Comparison of ENCODE assay signal across 8 cellular contexts in the genomic region with DNA sequence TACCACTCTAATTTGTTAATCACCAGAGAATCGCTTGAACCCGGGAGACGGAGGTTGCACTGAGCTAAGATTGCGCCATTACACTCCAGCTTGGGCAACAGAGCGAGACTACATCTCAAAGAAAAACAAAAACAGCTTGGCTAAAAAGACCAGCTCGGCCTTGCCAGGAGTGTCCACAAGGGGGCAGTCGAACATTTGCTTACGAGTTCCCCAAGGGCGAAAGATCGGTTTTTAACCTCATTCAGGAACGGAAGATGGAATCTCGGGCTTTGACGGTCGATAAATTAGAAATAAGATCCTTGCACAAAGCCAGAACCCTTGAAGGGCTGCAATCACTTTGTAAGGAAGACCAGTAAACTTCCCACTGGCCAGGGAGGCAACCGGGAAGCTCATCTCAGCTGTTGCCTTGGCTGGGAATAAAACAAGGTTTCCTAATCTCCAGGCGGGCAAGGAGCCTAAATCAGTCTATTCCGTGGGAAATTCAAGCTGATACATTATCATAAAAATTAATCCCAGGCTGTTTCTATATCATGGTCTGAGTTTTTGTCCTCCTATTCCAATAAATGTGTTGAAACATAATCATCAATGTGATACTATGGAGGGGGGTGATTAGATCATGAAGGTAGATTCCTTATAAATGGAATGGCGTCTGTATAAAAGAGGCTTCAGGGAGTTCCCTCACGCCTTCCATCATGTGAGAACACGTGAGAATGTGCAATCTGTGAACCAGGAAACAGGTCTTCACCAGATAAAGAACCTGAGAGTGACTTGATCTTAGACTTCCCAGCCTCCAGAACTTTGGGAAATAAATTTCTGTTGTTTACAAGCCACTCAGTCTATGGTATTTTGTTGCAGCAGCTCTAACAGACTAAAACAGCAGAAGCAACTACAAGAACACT. TPM values are rescaled to one million over a fixed set of nuclear protein-coding genes. Genes with fewer than 3 reads are reported as not detected.
DNase-seq lines count a peak whose midpoint lies in the region; ATAC-seq and TF ChIP-seq lines count a peak whose summit lies in the region.

No MANE protein-coding gene starts in this region.

- H3K36me3 Mint-ChIP-seq in HFFc6 (ENCODE audit: low read depth) = no peaks in the 10 kb centered on the region
- no peaks in the 10 kb centered on the region for H3K36me3 Mint-ChIP-seq in activated CD4-positive, alpha-beta memory T cell treated with anti-CD3 and anti-CD28 coated beads for 36 hours

- H3K36me3 ChIP-seq in BE2C = no peaks in the 10 kb centered on the region
- H3K36me3 ChIP-seq in lung (ENCODE audit: control insufficient read depth in 2 of 2, insufficient read depth in 2 of 2, low read length in 2 of 2) = no peaks in the 10 kb centered on the region

- TF ChIP-seq CTCF in BE2C (IDR thresholded peaks at IDR 0.05; ENCODE audit: low read depth, low read length) (peak; percentile 97), HFFc6 (IDR thresholded peaks at IDR 0.05) (peak; percentile 95), lung (IDR thresholded peaks at IDR 0.05; ENCODE audit: control extremely low read depth, extremely low read depth) (peak; percentile 72)

- peak overlapping the region; percentile 75 for H3K4me3 Mint-ChIP-seq in HFFc6
- peak overlapping the region; percentile 1 for H3K4me3 Mint-ChIP-seq in activated CD4-positive, alpha-beta memory T cell treated with anti-CD3 and anti-CD28 coated beads for 36 hours

- no peaks in the 10 kb centered on the region for H3K9me3 ChIP-seq in BE2C
- H3K9me3 ChIP-seq in lung (ENCODE audit: control insufficient read depth in 2 of 2, insufficient read depth in 1 of 2, low read length in 1 of 2) = no peaks in the 10 kb centered on the region

- H3K27me3 Mint-ChIP-seq in HFFc6 (ENCODE audit: insufficient read depth) = peaks cover 10% of the 10 kb centered on the region
- peaks cover 1% of the 10 kb centered on the region for H3K27me3 Mint-ChIP-seq in activated CD4-positive, alpha-beta memory T cell treated with anti-CD3 and anti-CD28 coated beads for 36 hours

- peak; percentile 72 for ATAC-seq in lung (ENCODE audit: insufficient read depth, low FRiP score)
- ATAC-seq in GM19328 (IDR thresholded peaks at IDR 0.05; ENCODE audit: unreplicated experiment) = no peak

- H3K27me3 ChIP-seq in BE2C (no peaks in the 10 kb centered on the region), lung (ENCODE audit: control insufficient read depth, insufficient read depth) (no peaks in the 10 kb centered on the region)

- CTCF ChIA-PET in activated CD4-positive, alpha-beta memory T cell treated with anti-CD3 and anti-CD28 coated beads for 36 hours (lab: Charles Lee) = interaction anchor here (0.6 to 2.8 kb wide), 43 partner anchors 9 to 590 kb away, joined by 3 to 34 read pairs (median 4); a partner anchor contains a TSS

- peaks cover 12% of the 10 kb centered on the region for H3K4me1 Mint-ChIP-seq in HFFc6 (ENCODE audit: low read depth)
- H3K4me1 Mint-ChIP-seq in activated CD4-positive, alpha-beta memory T cell treated with anti-CD3 and anti-CD28 coated beads for 36 hours (ENCODE audit: low read depth) = peaks cover 8% of the 10 kb centered on the region

- no peak overlapping the region for H3K27ac Mint-ChIP-seq in HFFc6
- no peak overlapping the region for H3K27ac Mint-ChIP-seq in activated CD4-positive, alpha-beta memory T cell treated with anti-CD3 and anti-CD28 coated beads for 36 hours

- peak; percentile 88 for DNase-seq in BE2C
- peak; percentile 67 for DNase-seq in HFFc6
- DNase-seq in NCI-H748 (lab: John Stamatoyannopoulos, UW; ENCODE audit: unreplicated experiment) = peak; percentile 89
- DNase-seq in activated CD4-positive, alpha-beta memory T cell treated with anti-CD3 and anti-CD28 coated beads for 36 hours = peak; percentile 88
- DNase-seq in ecto neural progenitor cell (ENCODE audit: low spot score) = peak; percentile 84
- peak; percentile 82 for DNase-seq in lung (ENCODE audit: low spot score)
- peak; percentile 64 to 77 (median 75) for DNase-seq in stimulated activated CD4-positive, alpha-beta T cell treated with anti-CD3 and anti-CD28 coated beads, TNF-alpha, amount 100 ng/mL, for 4 hours (ENCODE audit: low read depth in 3 of 3)

- POLR2A ChIA-PET in activated CD4-positive, alpha-beta memory T cell treated with anti-CD3 and anti-CD28 coated beads for 36 hours (lab: Charles Lee) = interaction anchor here (1.4 kb wide), 1 partner anchor 74 kb away, joined by 4 read pairs; no protein-coding TSS in a partner anchor

- H3K4me1 ChIP-seq in BE2C (no peaks in the 10 kb centered on the region), lung (ENCODE audit: control insufficient read depth in 2 of 2, insufficient read depth in 2 of 2, low read length in 2 of 2) (no peaks in the 10 kb centered on the region)

- H3K9me3 Mint-ChIP-seq in HFFc6 = no peaks in the 10 kb centered on the region
- no peaks in the 10 kb centered on the region for H3K9me3 Mint-ChIP-seq in activated CD4-positive, alpha-beta memory T cell treated with anti-CD3 and anti-CD28 coated beads for 36 hours

- no peak overlapping the region for H3K27ac ChIP-seq in lung (ENCODE audit: low read depth in 1 of 2, low read length in 1 of 2)

- 8% methylated on average over 20 of the region's 20 CpGs for WGBS in lung, 2 donors

- intact Hi-C loops in activated CD4-positive, alpha-beta memory T cell treated with anti-CD3 and anti-CD28 coated beads for 36 hours (cut with micrococcal nuclease) = loop anchor here (2.0 to 5.0 kb wide), 2 partner anchors 14 to 39 kb away; a partner anchor contains a TSS

- H3K4me3 ChIP-seq in BE2C (ENCODE audit: low read depth, low read length) = peak overlapping the region; percentile 45
- no peak overlapping the region for H3K4me3 ChIP-seq in lung

RNA-seq across cellular contexts. Expression of a gene that starts 14.9 kb away (rescaled TPM):
- polyA plus RNA-seq in BE2C (2012; ENCODE audit: insufficient read depth, insufficient read length, low read depth) = 11.9 TPM
- total RNA-seq in HFFc6 (2021; fragmentation: NEBNext Ultra II Directional; extraction: Animal tissue kit (Norgen Biotek cat#: 25700)) = not detected
- 10 to 100 TPM; 10.3 to 10.6 TPM for total RNA-seq in activated CD4-positive, alpha-beta memory T cell treated with anti-CD3 and anti-CD28 coated beads for 36 hours
- 10 to 100 TPM in 1 of 2 donors, 1 to 10 TPM in 1; 6.5 to 19.4 TPM for total RNA-seq in lung
- 10 to 100 TPM; 13.1 to 14.3 TPM for polyA plus RNA-seq in lung

RNA-seq across cellular contexts. Expression of a gene that starts 34.4 kb away (rescaled TPM):
- not detected for polyA plus RNA-seq in BE2C (2012; ENCODE audit: insufficient read depth, insufficient read length, low read depth)
- under 1 TPM in 3 of 6 experiments, not detected in 3; 0.14 to 0.36 (median 0.35) TPM for total RNA-seq in HFFc6 (2021; fragmentation: NEBNext Ultra II Directional; extraction: Animal tissue kit (Norgen Biotek cat#: 25700))
- not detected for total RNA-seq in activated CD4-positive, alpha-beta memory T cell treated with anti-CD3 and anti-CD28 coated beads for 36 hours
- under 1 TPM; 0.06 to 0.09 TPM for total RNA-seq in lung
- under 1 TPM; 0.07 to 0.14 TPM for polyA plus RNA-seq in lung

RNA-seq across cellular contexts. Expression of a gene that starts 39.0 kb away (rescaled TPM):
- polyA plus RNA-seq in BE2C (2012; ENCODE audit: insufficient read depth, insufficient read length, low read depth) = 52.0 TPM
- 10 to 100 TPM; 21.5 to 26.4 (median 24.3) TPM for total RNA-seq in HFFc6 (2021; fragmentation: NEBNext Ultra II Directional; extraction: Animal tissue kit (Norgen Biotek cat#: 25700))
- 1 to 10 TPM; 8.2 to 8.3 TPM for total RNA-seq in activated CD4-positive, alpha-beta memory T cell treated with anti-CD3 and anti-CD28 coated beads for 36 hours
- 10 to 100 TPM; 27.6 to 28.0 TPM for total RNA-seq in lung
- polyA plus RNA-seq in lung = 10 to 100 TPM; 18.2 to 20.3 TPM

RNA-seq across cellular contexts. Expression of a gene that starts 41.5 kb away (rescaled TPM):
- polyA plus RNA-seq in BE2C (2012; ENCODE audit: insufficient read depth, insufficient read length, low read depth) = 109 TPM
- total RNA-seq in HFFc6 (2021; fragmentation: NEBNext Ultra II Directional; extraction: Animal tissue kit (Norgen Biotek cat#: 25700)) = 10 to 100 TPM; 41.2 to 66.6 (median 61.2) TPM
- 10 to 100 TPM; 29.3 to 31.2 TPM for total RNA-seq in activated CD4-positive, alpha-beta memory T cell treated with anti-CD3 and anti-CD28 coated beads for 36 hours
- total RNA-seq in lung = 10 to 100 TPM; 23.7 to 38.0 TPM
- polyA plus RNA-seq in lung = 10 to 100 TPM; 60.4 to 88.7 TPM

RNA-seq across cellular contexts. Expression of a gene that starts 50.2 kb away (rescaled TPM):
- polyA plus RNA-seq in BE2C (2012; ENCODE audit: insufficient read depth, insufficient read length, low read depth) = 18.0 TPM
- 10 to 100 TPM; 32.9 to 55.0 (median 49.8) TPM for total RNA-seq in HFFc6 (2021; fragmentation: NEBNext Ultra II Directional; extraction: Animal tissue kit (Norgen Biotek cat#: 25700))
- total RNA-seq in activated CD4-positive, alpha-beta memory T cell treated with anti-CD3 and anti-CD28 coated beads for 36 hours = 1 to 10 TPM; 1.0 to 1.6 TPM
- total RNA-seq in lung = 10 to 100 TPM in 1 of 2 donors, 1 to 10 TPM in 1; 1.9 to 15.1 TPM
- 10 to 100 TPM in 1 of 2 donors, 1 to 10 TPM in 1; 6.9 to 12.4 TPM for polyA plus RNA-seq in lung

Comparison
In these comparisons a context has a peak if more than half of its experiments do, and no peak if none do; other contexts are left out.
1. RNA of a gene that starts 14.9 kb away (total RNA-seq): 6.5 to 19.4 TPM in lung and 10.3 to 10.6 TPM in activated CD4-positive, alpha-beta memory T cell treated with anti-CD3 and anti-CD28 coated beads for 36 hours; not detected in HFFc6; every median in the first group is over 4 times any median in the second.
2. Peak in every context shown above with its lines, with median percentiles within 50 percentile points of each other: DNase-seq and CTCF ChIP-seq.